14 cellular contexts compared by ENCODE assay signal in genomic region chr14:99229654-99230215, GRCh38. TPM values are rescaled to one million over a fixed set of nuclear protein-coding genes. Genes with fewer than 3 reads are reported as not detected.
DNase-seq lines count a peak whose midpoint lies in the region; ATAC-seq and TF ChIP-seq lines count a peak whose summit lies in the region.
"Had no signal": no experiment of that assay in that cellular context is flagged by ENCODE, and none has a peak within 500 bp of the region (broad histone marks: within the 10 kb centered on the region; RNA-seq: fewer than 3 reads in every experiment).

No MANE protein-coding gene starts in this region.

- intact Hi-C loops in activated T-helper 2 cell treated with anti-CD3 and anti-CD28 coated beads, Interferon-gamma antibody, Interleukin-2, Interleukin-4, amounts not matched to agents 10 μg/mL and 5 μg/mL and 100 μg/mL, durations not matched to agents 14 hours and 24 hours and 36 hours (cut with micrococcal nuclease) = loop anchor here (2.0 to 10.0 kb wide), 4 partner anchors 15 to 835 kb away; partner anchors contain the start of gene EVL

- peaks cover 3% of the 10 kb centered on the region for H3K23me2 ChIP-seq in H9 (ENCODE audit: insufficient read length, low read depth, low read length, poor library complexity, severe bottlenecking)

- POLR2A ChIA-PET in naive thymus-derived CD8-positive, alpha-beta T cell (lab: Charles Lee) = interaction anchor here (0.6 to 76.3 kb wide), 8 partner anchors 3 to 1252 kb away, joined by 3 to 2798 read pairs (median 8); partner anchors contain the start of gene BCL11B

- H3K4me1 Mint-ChIP-seq in CD4-positive, CD25-positive, alpha-beta regulatory T cell = peaks cover 34 to 97% (median 80%) of the 10 kb centered on the region in 4 donors
- peaks cover 27 to 37% of the 10 kb centered on the region in 2 experiments for H3K4me1 Mint-ChIP-seq in H9
- H3K4me1 Mint-ChIP-seq in activated T-helper 2 cell treated with anti-CD3 and anti-CD28 coated beads, Interferon-gamma antibody, Interleukin-2, Interleukin-4, amounts not matched to agents 10 μg/mL and 5 μg/mL and 100 μg/mL, durations not matched to agents 14 hours and 24 hours and 36 hours (ENCODE audit: low read depth) = peaks cover 86% of the 10 kb centered on the region
- H3K4me1 Mint-ChIP-seq in naive thymus-derived CD8-positive, alpha-beta T cell = peaks cover 64 to 97% (median 96%) of the 10 kb centered on the region in 4 donors

- H3K36me3 Mint-ChIP-seq in CD4-positive, CD25-positive, alpha-beta regulatory T cell = peaks cover 43% of the 10 kb centered on the region
- peaks cover 4 to 5% (median 5%) of the 10 kb centered on the region in 3 experiments; a peak in 5 of 7 replicates for H3K36me3 Mint-ChIP-seq in H9 (ENCODE audit: insufficient read depth in 1 of 3, low read depth in 3 of 3)
- peaks cover 57% of the 10 kb centered on the region for H3K36me3 Mint-ChIP-seq in activated T-helper 2 cell treated with anti-CD3 and anti-CD28 coated beads, Interferon-gamma antibody, Interleukin-2, Interleukin-4, amounts not matched to agents 10 μg/mL and 5 μg/mL and 100 μg/mL, durations not matched to agents 14 hours and 24 hours and 36 hours (ENCODE audit: low read depth)
- H3K36me3 Mint-ChIP-seq in naive thymus-derived CD8-positive, alpha-beta T cell = peaks cover 9 to 69% (median 37%) of the 10 kb centered on the region in 3 donors

- H2BK12ac ChIP-seq in H9 (ENCODE audit: insufficient read length, low read depth, low read length) = no peak overlapping the region

- no peak overlapping the region for H4K8ac ChIP-seq in H9 (replicated peaks; ENCODE audit: insufficient read length, low read depth, low read length)

- no peak overlapping the region for H4K91ac ChIP-seq in H9 (ENCODE audit: insufficient read length, low read depth, low read length)

- no peaks in the 10 kb centered on the region for H4K20me1 ChIP-seq in H9 (ENCODE audit: control insufficient read depth, insufficient read depth, insufficient read length)

- H2BK120ac ChIP-seq in H9 (ENCODE audit: low read depth, low read length, poor library complexity, severe bottlenecking) = no peak overlapping the region

- H3K79me1 ChIP-seq in H9 (ENCODE audit: insufficient read depth, low read depth, low read length, poor library complexity, severe bottlenecking) = no peaks in the 10 kb centered on the region

- no peak overlapping the region for H3K9ac ChIP-seq in H9 (ENCODE audit: extremely low read depth, insufficient read length, low read length)

- H3K18ac ChIP-seq in H9 (ENCODE audit: insufficient read length, low read depth, low read length) = no peak overlapping the region

- no peaks in the 10 kb centered on the region for H3K9me3 ChIP-seq in CD4-positive, CD25-positive, alpha-beta regulatory T cell (ENCODE audit: control insufficient read depth in 2 of 2, low read length in 2 of 2)
- H3K9me3 ChIP-seq in H9 (ENCODE audit: control insufficient read depth, low read depth, low read length) = no peaks in the 10 kb centered on the region
- H3K9me3 ChIP-seq: transverse colon had no signal

- peak overlapping the region; percentile 99 for H3K27ac ChIP-seq in CD4-positive, CD25-positive, alpha-beta regulatory T cell (ENCODE audit: insufficient read depth, low read length, poor library complexity, severe bottlenecking)
- no peak overlapping the region for H3K27ac ChIP-seq in H9 (ENCODE audit: insufficient read length, low read depth, low read length)
- H3K27ac ChIP-seq: gastroesophageal sphincter had no signal

- no peak overlapping the region for H3K4ac ChIP-seq in H9 (ENCODE audit: low read depth, low read length)

- H2BK15ac ChIP-seq in H9 (ENCODE audit: low read depth, low read length) = no peak overlapping the region

- H3K4me2 ChIP-seq in H9 (ENCODE audit: insufficient read depth, insufficient read length, low read length) = no peak overlapping the region

- H3K27me3 Mint-ChIP-seq in CD4-positive, CD25-positive, alpha-beta regulatory T cell = peaks cover 12% of the 10 kb centered on the region
- H3K27me3 Mint-ChIP-seq in H9 (ENCODE audit: low read depth) = no peaks in the 10 kb centered on the region
- H3K27me3 Mint-ChIP-seq in activated T-helper 2 cell treated with anti-CD3 and anti-CD28 coated beads, Interferon-gamma antibody, Interleukin-2, Interleukin-4, amounts not matched to agents 10 μg/mL and 5 μg/mL and 100 μg/mL, durations not matched to agents 14 hours and 24 hours and 36 hours (ENCODE audit: low read depth) = no peaks in the 10 kb centered on the region
- H3K27me3 Mint-ChIP-seq in naive thymus-derived CD8-positive, alpha-beta T cell = no peaks in the 10 kb centered on the region

- no peaks in the 10 kb centered on the region for H3K9me3 Mint-ChIP-seq in CD4-positive, CD25-positive, alpha-beta regulatory T cell
- no peaks in the 10 kb centered on the region for H3K9me3 Mint-ChIP-seq in H9
- H3K9me3 Mint-ChIP-seq in activated T-helper 2 cell treated with anti-CD3 and anti-CD28 coated beads, Interferon-gamma antibody, Interleukin-2, Interleukin-4, amounts not matched to agents 10 μg/mL and 5 μg/mL and 100 μg/mL, durations not matched to agents 14 hours and 24 hours and 36 hours = no peaks in the 10 kb centered on the region
- H3K9me3 Mint-ChIP-seq in naive thymus-derived CD8-positive, alpha-beta T cell = no peaks in the 10 kb centered on the region

- H3K27me3 ChIP-seq in CD4-positive, CD25-positive, alpha-beta regulatory T cell (ENCODE audit: control insufficient read depth, insufficient read depth, low read length) = no peaks in the 10 kb centered on the region
- H3K27me3 ChIP-seq in H9 (ENCODE audit: insufficient read depth, low read length) = no peaks in the 10 kb centered on the region

- no peak overlapping the region for H4K5ac ChIP-seq in H9 (ENCODE audit: insufficient read length, low read depth, low read length)

- peaks cover 41% of the 10 kb centered on the region for H3K36me3 ChIP-seq in CD4-positive, CD25-positive, alpha-beta regulatory T cell (ENCODE audit: control insufficient read depth, insufficient read depth, low read length)
- H3K36me3 ChIP-seq: gastroesophageal sphincter, transverse colon had no signal

- peak; percentile 36 to 52 for ATAC-seq in CD4-positive, CD25-positive, alpha-beta regulatory T cell (ENCODE audit: low read depth in 2 of 2)
- ATAC-seq in naive thymus-derived CD8-positive, alpha-beta T cell = peak; percentile 45 to 53
- ATAC-seq in GM21576 (IDR thresholded peaks at IDR 0.05; ENCODE audit: unreplicated experiment) (no peak), GM18868 (IDR thresholded peaks at IDR 0.05; ENCODE audit: unreplicated experiment) (no peak)
- ATAC-seq: gastroesophageal sphincter, left ventricle myocardium superior had no signal

- no peak overlapping the region for H3K14ac ChIP-seq in H9 (ENCODE audit: insufficient read depth, low read length)

- WGBS in H9 (ENCODE audit: extremely low coverage, insufficient read length, low lambda C conversion rate) = no CpG with 5 or more reads among the region's 10 CpGs

- no peak overlapping the region for H2AK5ac ChIP-seq in H9 (ENCODE audit: insufficient read length, low read length)

- TF ChIP-seq CTCF in H9 (conservative IDR thresholded peaks at IDR 0.05) = no peak

- H3K23ac ChIP-seq in H9 (ENCODE audit: insufficient read length, low read depth, low read length) = no peak overlapping the region

- no peaks in the 10 kb centered on the region; the same call in 1 of the 2 replicates for H3K79me2 ChIP-seq in H9 (ENCODE audit: insufficient read depth, low read length)

- no peak overlapping the region for H3T11ph ChIP-seq in H9 (ENCODE audit: low read length)

- peak overlapping the region; percentile 80 to 94 (median 87) for H3K4me3 Mint-ChIP-seq in CD4-positive, CD25-positive, alpha-beta regulatory T cell
- H3K4me3 Mint-ChIP-seq in H9 = peak overlapping the region in 1 of 2 experiments; percentile 29; a peak in 1 of 5 replicates
- peak overlapping the region; percentile 62 for H3K4me3 Mint-ChIP-seq in activated T-helper 2 cell treated with anti-CD3 and anti-CD28 coated beads, Interferon-gamma antibody, Interleukin-2, Interleukin-4, amounts not matched to agents 10 μg/mL and 5 μg/mL and 100 μg/mL, durations not matched to agents 14 hours and 24 hours and 36 hours (ENCODE audit: low read depth)
- H3K4me3 Mint-ChIP-seq in naive thymus-derived CD8-positive, alpha-beta T cell = peak overlapping the region; percentile 71 to 94 (median 82)
- H3K4me3 Mint-ChIP-seq: dendritic cell treated with granulocyte-macrophage colony-stimulating factor and Interleukin-4, amounts not matched to agents 40 ng/mL and 50 ng/mL, for 4 days had no signal

- H2BK20ac ChIP-seq in H9 (ENCODE audit: low read depth, low read length, poor library complexity, severe bottlenecking) = no peak overlapping the region

- H2AFZ ChIP-seq in H9 (ENCODE audit: low read length) = no peak overlapping the region

- H2BK5ac ChIP-seq in H9 (ENCODE audit: insufficient read length, low read length) = no peak overlapping the region

- peaks cover 100% of the 10 kb centered on the region for H3K4me1 ChIP-seq in CD4-positive, CD25-positive, alpha-beta regulatory T cell (ENCODE audit: control insufficient read depth, insufficient read depth, low read length, poor library complexity, severe bottlenecking)
- peaks cover 3% of the 10 kb centered on the region; the same call in 1 of the 2 replicates for H3K4me1 ChIP-seq in H9 (ENCODE audit: insufficient read depth, low read length)

- peak overlapping the region; percentile 52 for H3K4me3 ChIP-seq in CD4-positive, CD25-positive, alpha-beta regulatory T cell (ENCODE audit: low read depth, low read length)
- H3K4me3 ChIP-seq: gastroesophageal sphincter, transverse colon had no signal

- DNase-seq in CD4-positive, CD25-positive, alpha-beta regulatory T cell = peak; percentile 38 to 60 (median 58)
- no peak for DNase-seq in H9
- DNase-seq in activated T-helper 2 cell treated with anti-CD3 and anti-CD28 coated beads, Interferon-gamma antibody, Interleukin-2, Interleukin-4, amounts not matched to agents 10 μg/mL and 5 μg/mL and 100 μg/mL, durations not matched to agents 14 hours and 24 hours and 36 hours (ENCODE audit: low spot score) = no peak
- peak in 5 of 10 donors; percentile 43 to 88 (median 57) for DNase-seq in naive thymus-derived CD8-positive, alpha-beta T cell
- DNase-seq in NCI-H226 = no peak
- DNase-seq in DMS 273 treated with DMSO at 0.1 percent for 48 hours (lab: John Stamatoyannopoulos, UW) = no peak
- DNase-seq: left ventricle myocardium superior, NCI-H187 had no signal

- H3K27ac Mint-ChIP-seq in CD4-positive, CD25-positive, alpha-beta regulatory T cell = peak overlapping the region; percentile 98 to 99 (median 99)
- H3K27ac Mint-ChIP-seq in H9 = peak overlapping the region in 2 of 3 experiments; percentile 76 to 92; a peak in 2 of 7 replicates
- H3K27ac Mint-ChIP-seq in activated T-helper 2 cell treated with anti-CD3 and anti-CD28 coated beads, Interferon-gamma antibody, Interleukin-2, Interleukin-4, amounts not matched to agents 10 μg/mL and 5 μg/mL and 100 μg/mL, durations not matched to agents 14 hours and 24 hours and 36 hours = peak overlapping the region; percentile 93
- H3K27ac Mint-ChIP-seq in naive thymus-derived CD8-positive, alpha-beta T cell = peak overlapping the region; percentile 97 to 100 (median 98)
- H3K27ac Mint-ChIP-seq: dendritic cell treated with granulocyte-macrophage colony-stimulating factor and Interleukin-4, amounts not matched to agents 40 ng/mL and 50 ng/mL, for 4 days had no signal

- H3K56ac ChIP-seq in H9 (ENCODE audit: insufficient read length, low read depth, low read length) = no peak overlapping the region

RNA-seq across cellular contexts. Expression of gene BCL11B, which starts 42.3 kb away (rescaled TPM):
- 210 TPM for total RNA-seq in CD4-positive, CD25-positive, alpha-beta regulatory T cell
- 1 to 10 TPM; 5.3 to 5.7 (median 5.4) TPM for polyA plus RNA-seq in CD4-positive, CD25-positive, alpha-beta regulatory T cell
- total RNA-seq in H9 (2021) = 4.9 and 5.1 TPM in 2 replicates
- 34.1 and 34.9 TPM in 2 replicates for total RNA-seq in activated T-helper 2 cell treated with anti-CD3 and anti-CD28 coated beads, Interferon-gamma antibody, Interleukin-2, Interleukin-4, amounts not matched to agents 10 μg/mL and 5 μg/mL and 100 μg/mL, durations not matched to agents 14 hours and 24 hours and 36 hours
- 100 to 1,000 TPM; 206 to 209 TPM for total RNA-seq in naive thymus-derived CD8-positive, alpha-beta T cell
- 10 to 100 TPM in 1 of 3 donors, 1 to 10 TPM in 2; 8.2 to 12.1 (median 9.5) TPM for polyA plus RNA-seq in naive thymus-derived CD8-positive, alpha-beta T cell
- total RNA-seq: OCI-LY7 had no signal

Comparison
In these comparisons a context has a peak if more than half of its experiments do, and no peak if none do; other contexts are left out.
1. ATAC-seq: peak in CD4-positive, CD25-positive, alpha-beta regulatory T cell (2 of 2) and naive thymus-derived CD8-positive, alpha-beta T cell (2 of 2); none in GM21576 (single experiment) and GM18868 (single experiment).
2. DNase-seq: peak in CD4-positive, CD25-positive, alpha-beta regulatory T cell (3 of 3); none in H9 (single experiment), activated T-helper 2 cell treated with anti-CD3 and anti-CD28 coated beads, Interferon-gamma antibody, Interleukin-2, Interleukin-4, amounts not matched to agents 10 μg/mL and 5 μg/mL and 100 μg/mL, durations not matched to agents 14 hours and 24 hours and 36 hours (single experiment), NCI-H226 (single experiment) and DMS 273 treated with DMSO at 0.1 percent for 48 hours (single experiment).
3. Peak in every context shown above with its lines, with median percentiles within 50 percentile points of each other: H3K27ac Mint-ChIP-seq.